1 cellular context compared by ENCODE assay signal in the genomic region with DNA sequence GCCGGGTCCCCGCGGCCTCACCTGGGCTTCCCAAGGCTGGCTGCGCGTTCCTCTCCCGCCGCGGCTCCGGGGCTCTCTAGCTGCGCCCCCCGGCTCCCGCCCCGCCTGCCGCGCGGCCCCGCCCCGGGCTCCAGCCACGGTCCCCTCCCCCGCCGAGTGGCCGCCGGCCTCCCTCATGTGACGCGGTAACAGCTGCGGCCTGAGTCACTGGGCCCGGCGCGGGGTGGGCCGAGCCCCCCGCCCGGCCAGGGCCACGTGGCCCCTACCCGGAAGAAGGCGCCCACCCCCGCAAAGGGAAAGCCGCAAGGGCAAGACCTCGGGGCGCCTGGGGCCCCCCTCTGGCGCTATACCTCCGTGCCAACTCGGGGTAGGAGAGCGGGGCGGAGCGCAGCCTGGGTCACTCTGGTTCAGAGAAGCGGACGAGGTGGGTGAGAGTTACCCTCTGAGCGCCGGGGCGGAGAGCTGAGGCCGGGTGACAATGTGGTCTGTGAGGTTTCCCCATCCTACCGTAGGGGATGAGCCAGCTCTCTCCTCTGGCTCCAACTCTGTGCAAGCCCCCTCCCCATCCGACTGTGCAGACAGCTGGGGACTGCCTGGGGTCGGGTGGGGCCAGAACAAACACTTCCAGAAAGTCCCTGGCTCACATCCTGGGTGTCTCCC.
TF ChIP-seq lines count a peak whose summit lies in the region.

A gene with protein sequence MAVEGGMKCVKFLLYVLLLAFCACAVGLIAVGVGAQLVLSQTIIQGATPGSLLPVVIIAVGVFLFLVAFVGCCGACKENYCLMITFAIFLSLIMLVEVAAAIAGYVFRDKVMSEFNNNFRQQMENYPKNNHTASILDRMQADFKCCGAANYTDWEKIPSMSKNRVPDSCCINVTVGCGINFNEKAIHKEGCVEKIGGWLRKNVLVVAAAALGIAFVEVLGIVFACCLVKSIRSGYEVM (minus strand): TSS at position 78 of the 660 bp plus-strand sequence. CDS start 668 bp downstream, outside the sequence.

TF ChIP-seq in K562, 482 proteins besides CTCF, POLR2A, EP300 and RAD21 (continued from another document):
- TF ChIP-seq, protein P1, sequence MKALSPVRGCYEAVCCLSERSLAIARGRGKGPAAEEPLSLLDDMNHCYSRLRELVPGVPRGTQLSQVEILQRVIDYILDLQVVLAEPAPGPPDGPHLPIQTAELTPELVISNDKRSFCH (CRISPR knock-in tag; IDR thresholded peaks at IDR 0.05) = no peak
- TF ChIP-seq, protein P1 (tag; IDR thresholded peaks at IDR 0.05) = no peak
- no peak for TF ChIP-seq SRSF9 (IDR thresholded peaks at IDR 0.05; ENCODE audit: borderline replicate concordance, low read depth, low read length)
- TF ChIP-seq, protein P2, sequence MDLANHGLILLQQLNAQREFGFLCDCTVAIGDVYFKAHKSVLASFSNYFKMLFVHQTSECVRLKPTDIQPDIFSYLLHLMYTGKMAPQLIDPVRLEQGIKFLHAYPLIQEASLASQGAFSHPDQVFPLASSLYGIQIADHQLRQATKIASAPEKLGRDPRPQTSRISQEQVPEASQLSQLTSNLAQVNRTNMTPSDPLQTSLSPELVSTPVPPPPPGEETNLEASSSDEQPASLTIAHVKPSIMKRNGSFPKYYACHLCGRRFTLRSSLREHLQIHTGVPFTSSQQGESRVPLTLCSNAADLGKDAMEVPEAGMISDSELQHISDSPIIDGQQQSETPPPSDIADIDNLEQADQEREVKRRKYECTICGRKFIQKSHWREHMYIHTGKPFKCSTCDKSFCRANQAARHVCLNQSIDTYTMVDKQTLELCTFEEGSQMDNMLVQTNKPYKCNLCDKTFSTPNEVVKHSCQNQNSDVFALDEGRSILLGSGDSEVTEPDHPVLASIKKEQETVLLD (IDR thresholded peaks at IDR 0.05) = peak; percentile 49; the same call in 1 of the 2 replicates
- peak; percentile 57 for TF ChIP-seq ETV5 (CRISPR knock-in tag; IDR thresholded peaks at IDR 0.05; ENCODE audit: low read depth)
- TF ChIP-seq ATF7 (IDR thresholded peaks at IDR 0.05) = peak; percentile 75
- TF ChIP-seq, protein P3, sequence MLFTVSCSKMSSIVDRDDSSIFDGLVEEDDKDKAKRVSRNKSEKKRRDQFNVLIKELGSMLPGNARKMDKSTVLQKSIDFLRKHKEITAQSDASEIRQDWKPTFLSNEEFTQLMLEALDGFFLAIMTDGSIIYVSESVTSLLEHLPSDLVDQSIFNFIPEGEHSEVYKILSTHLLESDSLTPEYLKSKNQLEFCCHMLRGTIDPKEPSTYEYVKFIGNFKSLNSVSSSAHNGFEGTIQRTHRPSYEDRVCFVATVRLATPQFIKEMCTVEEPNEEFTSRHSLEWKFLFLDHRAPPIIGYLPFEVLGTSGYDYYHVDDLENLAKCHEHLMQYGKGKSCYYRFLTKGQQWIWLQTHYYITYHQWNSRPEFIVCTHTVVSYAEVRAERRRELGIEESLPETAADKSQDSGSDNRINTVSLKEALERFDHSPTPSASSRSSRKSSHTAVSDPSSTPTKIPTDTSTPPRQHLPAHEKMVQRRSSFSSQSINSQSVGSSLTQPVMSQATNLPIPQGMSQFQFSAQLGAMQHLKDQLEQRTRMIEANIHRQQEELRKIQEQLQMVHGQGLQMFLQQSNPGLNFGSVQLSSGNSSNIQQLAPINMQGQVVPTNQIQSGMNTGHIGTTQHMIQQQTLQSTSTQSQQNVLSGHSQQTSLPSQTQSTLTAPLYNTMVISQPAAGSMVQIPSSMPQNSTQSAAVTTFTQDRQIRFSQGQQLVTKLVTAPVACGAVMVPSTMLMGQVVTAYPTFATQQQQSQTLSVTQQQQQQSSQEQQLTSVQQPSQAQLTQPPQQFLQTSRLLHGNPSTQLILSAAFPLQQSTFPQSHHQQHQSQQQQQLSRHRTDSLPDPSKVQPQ (CRISPR knock-in tag; IDR thresholded peaks at IDR 0.05; ENCODE audit: borderline replicate concordance) = no peak
